In genomic region chr13:52903320-52903719, GRCh38 we compare ENCODE assay signal across 15 cellular contexts. TPM values are rescaled to one million over a fixed set of nuclear protein-coding genes. Genes with fewer than 3 reads are reported as not detected.
DNase-seq lines count a peak whose midpoint lies in the region; ATAC-seq and TF ChIP-seq lines count a peak whose summit lies in the region.
"Had no signal": no experiment of that assay in that cellular context is flagged by ENCODE, and none has a peak within 500 bp of the region (broad histone marks: within the 10 kb centered on the region; RNA-seq: fewer than 3 reads in every experiment).

No MANE protein-coding gene starts in this region.

- peak overlapping the region; percentile 6; the same call in 1 of the 2 replicates for H3K4me3 ChIP-seq in Karpas-422 (ENCODE audit: low read length)
- H3K4me3 ChIP-seq: left ventricle myocardium inferior, prostate gland, vagina had no signal

- H2AFZ ChIP-seq in Karpas-422 (ENCODE audit: low read length): no peak overlapping the region

- ATAC-seq in GM19397 (IDR thresholded peaks at IDR 0.05; ENCODE audit: unreplicated experiment): peak; percentile 92
- ATAC-seq in HG02852 (IDR thresholded peaks at IDR 0.05; ENCODE audit: unreplicated experiment): peak; percentile 99
- no peak for ATAC-seq in left colon
- ATAC-seq: WTC11 had no signal

- H3K27me3 ChIP-seq in Karpas-422 (ENCODE audit: low read length): no peaks in the 10 kb centered on the region
- H3K27me3 ChIP-seq: vagina had no signal

- H3K9ac ChIP-seq in Karpas-422 (ENCODE audit: low read length): no peak overlapping the region

- H3K9me2 ChIP-seq in Karpas-422 (replicated peaks; ENCODE audit: insufficient read depth, low read length): no peaks in the 10 kb centered on the region

- no peak for TF ChIP-seq CTCF in GM13976 (IDR thresholded peaks at IDR 0.05; ENCODE audit: borderline replicate concordance, control extremely low read depth, extremely low read depth, insufficient read depth, missing control alignments)

- intact Hi-C loops in posterior vena cava (cut with DNase I): no loop called here
- intact Hi-C loops in left colon (cut with DNase I, micrococcal nuclease): no loop called here

- H3K27ac ChIP-seq in Karpas-422 (ENCODE audit: low read length): no peak overlapping the region
- H3K27ac ChIP-seq: left ventricle myocardium inferior, prostate gland, vagina had no signal

- H3K4me1 ChIP-seq in Karpas-422 (ENCODE audit: low read length): peaks cover 23% of the 10 kb centered on the region
- H3K4me1 ChIP-seq: left ventricle myocardium inferior, prostate gland, vagina had no signal

- no peaks in the 10 kb centered on the region for H3K36me3 ChIP-seq in Karpas-422 (ENCODE audit: insufficient read depth, low read length)
- H3K36me3 ChIP-seq: left ventricle myocardium inferior, prostate gland, vagina had no signal

- H4K20me1 ChIP-seq in Karpas-422 (ENCODE audit: insufficient read depth, low read depth, low read length): no peaks in the 10 kb centered on the region

- H3K4me2 ChIP-seq in Karpas-422 (ENCODE audit: low read depth, low read length, poor library complexity, severe bottlenecking): peak overlapping the region; percentile 47

- DNase-seq in GM13976 (ENCODE audit: low spot score): peak; percentile 53
- DNase-seq in Karpas-422: peak; percentile 73
- DNase-seq in GM03348 (ENCODE audit: low spot score): no peak
- DNase-seq in posterior vena cava (ENCODE audit: low spot score): no peak
- no peak for DNase-seq in left colon
- DNase-seq in hypothalamus (lab: John Stamatoyannopoulos, UW): no peak
- DNase-seq: dermis blood vessel endothelial cell, foreskin melanocyte, left ventricle myocardium inferior, NCI-H146 had no signal

- in situ Hi-C loops in GM13976 (cut with MboI; ENCODE audit: low sequenced_read_pairs, unreplicated experiment): no loop called here

- no peaks in the 10 kb centered on the region for H3K79me2 ChIP-seq in Karpas-422 (ENCODE audit: low read length)

- no peaks in the 10 kb centered on the region for H3K9me3 ChIP-seq in Karpas-422 (ENCODE audit: low read length)
- H3K9me3 ChIP-seq: left ventricle myocardium inferior, prostate gland, vagina had no signal

RNA-seq across cellular contexts. Expression of gene PCDH8, which starts 54.9 kb away (rescaled TPM):
- not detected in 2 replicates for total RNA-seq in Karpas-422 (2014; rRNA removed; shearing (Covaris generic); ENCODE audit: low replicate concordance)
- total RNA-seq in posterior vena cava (not detected), left colon (under 1 TPM in 1 of 2 donors, not detected in 1; 0.12 TPM)
- total RNA-seq: dermis blood vessel endothelial cell, left ventricle myocardium inferior had no signal

Comparison
In these comparisons a context has a peak if more than half of its experiments do, and no peak if none do; other contexts are left out.
1. DNase-seq: peak in GM13976 (single experiment) and Karpas-422 (single experiment); none in GM03348 (single experiment), posterior vena cava (single experiment), left colon (0 of 2) and hypothalamus (0 of 51).